Comparison of ENCODE assay signal across 9 cellular contexts in the genomic region with DNA sequence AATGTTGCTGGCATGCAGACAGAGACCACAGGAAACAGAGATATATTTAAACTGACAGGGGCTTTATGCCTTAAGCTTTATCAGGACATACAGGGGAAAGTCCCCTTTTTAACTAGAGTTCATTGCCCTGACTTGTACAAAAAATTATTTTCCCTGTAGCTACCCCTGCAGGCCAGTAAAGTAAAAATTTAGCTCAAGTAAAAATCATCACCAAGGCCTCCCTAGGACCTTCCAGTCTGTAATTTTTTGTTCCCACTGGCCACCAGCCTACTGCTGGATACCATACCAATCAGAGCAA.
DNase-seq lines count a peak whose midpoint lies in the region; ATAC-seq, FAIRE-seq and TF ChIP-seq lines count a peak whose summit lies in the region.
"Had no signal": no experiment of that assay in that cellular context is flagged by ENCODE, and none has a peak within 500 bp of the region (broad histone marks: within the 10 kb centered on the region; RNA-seq: fewer than 3 reads in every experiment).

No MANE protein-coding gene starts in this region.

- POLR2A ChIA-PET in A673 (lab: Charles Lee; ENCODE audit: low non-redundant PET): no interaction called here

- no peaks in the 10 kb centered on the region for H3K9me3 ChIP-seq in A673 (ENCODE audit: low read depth, low read length, poor library complexity, severe bottlenecking)

- no peaks in the 10 kb centered on the region for H3K27me3 ChIP-seq in A673 (replicated peaks; ENCODE audit: insufficient read depth, low read depth, low read length, poor library complexity)

- no peak overlapping the region for H3K27ac ChIP-seq in A673 (ENCODE audit: low read depth, low read length, poor library complexity, severe bottlenecking)
- H3K27ac ChIP-seq: skin epidermis had no signal

- DNase-seq in A673 (ENCODE audit: low spot score) (peak; percentile 65), NCI-H82 treated with DMSO at 0.1 percent for 48 hours (lab: John Stamatoyannopoulos, UW; ENCODE audit: unreplicated experiment) (peak; percentile 6), fibroblast of pulmonary artery (ENCODE audit: low read depth) (peak; percentile 80), urothelium cell line (ENCODE audit: low spot score) (peak; percentile 4)
- DNase-seq in activated CD8-positive, alpha-beta memory T cell treated with anti-CD3 and anti-CD28 coated beads, Interleukin-2, amount 10 ng/mL, durations not matched to agents 7 days and 5 days: no peak
- DNase-seq in central memory CD4-positive, alpha-beta T cell: no peak

- intact Hi-C loops in A673 (cut with micrococcal nuclease; ENCODE audit: unreplicated experiment): no loop called here

- H3K27ac Mint-ChIP-seq in activated CD8-positive, alpha-beta memory T cell treated with anti-CD3 and anti-CD28 coated beads, Interleukin-2, amount 10 ng/mL, durations not matched to agents 7 days and 5 days: no peak overlapping the region

- H3K9me3 Mint-ChIP-seq in activated CD8-positive, alpha-beta memory T cell treated with anti-CD3 and anti-CD28 coated beads, Interleukin-2, amount 10 ng/mL, durations not matched to agents 7 days and 5 days (ENCODE audit: low read depth): peaks cover 8% of the 10 kb centered on the region

- CTCF ChIA-PET in A673 (lab: Charles Lee): no interaction called here
- CTCF ChIA-PET in activated CD8-positive, alpha-beta memory T cell treated with anti-CD3 and anti-CD28 coated beads, Interleukin-2, amount 10 ng/mL, durations not matched to agents 7 days and 5 days (lab: Charles Lee): no interaction called here

- no peaks in the 10 kb centered on the region for H3K36me3 ChIP-seq in A673 (ENCODE audit: insufficient read depth, low read length, poor library complexity, severe bottlenecking)

- TF ChIP-seq CTCF in A673 (conservative IDR thresholded peaks at IDR 0.05; ENCODE audit: low read depth, low read length) (peak; percentile 49; the same call in 1 of the 2 replicates), fibroblast of pulmonary artery (IDR thresholded peaks at IDR 0.05; ENCODE audit: low read length, missing control alignments) (peak; percentile 50)

- no peak overlapping the region for H3K4me3 ChIP-seq in A673 (ENCODE audit: low read depth, low read length, poor library complexity, severe bottlenecking)
- H3K4me3 ChIP-seq in fibroblast of pulmonary artery (replicated peaks; ENCODE audit: low read depth, low read length): no peak overlapping the region
- H3K4me3 ChIP-seq: skin epidermis had no signal

- no peaks in the 10 kb centered on the region for H3K4me1 Mint-ChIP-seq in activated CD8-positive, alpha-beta memory T cell treated with anti-CD3 and anti-CD28 coated beads, Interleukin-2, amount 10 ng/mL, durations not matched to agents 7 days and 5 days

- ATAC-seq in GM21390 (IDR thresholded peaks at IDR 0.05; ENCODE audit: unreplicated experiment) (peak; percentile 59), HG02763 (IDR thresholded peaks at IDR 0.05; ENCODE audit: unreplicated experiment) (no peak)
- ATAC-seq in activated CD8-positive, alpha-beta memory T cell treated with anti-CD3 and anti-CD28 coated beads, Interleukin-2, amount 10 ng/mL, durations not matched to agents 7 days and 5 days: no peak

- H3K27me3 Mint-ChIP-seq in activated CD8-positive, alpha-beta memory T cell treated with anti-CD3 and anti-CD28 coated beads, Interleukin-2, amount 10 ng/mL, durations not matched to agents 7 days and 5 days: no peaks in the 10 kb centered on the region

- no peaks in the 10 kb centered on the region for H3K36me3 Mint-ChIP-seq in activated CD8-positive, alpha-beta memory T cell treated with anti-CD3 and anti-CD28 coated beads, Interleukin-2, amount 10 ng/mL, durations not matched to agents 7 days and 5 days

- FAIRE-seq in urothelium cell line (lab: Jason Lieb, UNC): no peak

- peaks cover 6% of the 10 kb centered on the region for H3K4me1 ChIP-seq in A673 (ENCODE audit: insufficient read depth, low read length, poor library complexity, severe bottlenecking)

- BruUV-seq in A673 (replicated peaks; lab: Mats Ljungman, UMichigan): no TSS peak

- H3K4me3 Mint-ChIP-seq in activated CD8-positive, alpha-beta memory T cell treated with anti-CD3 and anti-CD28 coated beads, Interleukin-2, amount 10 ng/mL, durations not matched to agents 7 days and 5 days: no peak overlapping the region

Comparison
In these comparisons a context has a peak if more than half of its experiments do, and no peak if none do; other contexts are left out.
1. DNase-seq: peak in A673 (single experiment), NCI-H82 treated with DMSO at 0.1 percent for 48 hours (single experiment), fibroblast of pulmonary artery (single experiment) and urothelium cell line (single experiment); none in activated CD8-positive, alpha-beta memory T cell treated with anti-CD3 and anti-CD28 coated beads, Interleukin-2, amount 10 ng/mL, durations not matched to agents 7 days and 5 days (single experiment) and central memory CD4-positive, alpha-beta T cell (single experiment).